1 cellular context compared by ENCODE assay signal in the genomic region with DNA sequence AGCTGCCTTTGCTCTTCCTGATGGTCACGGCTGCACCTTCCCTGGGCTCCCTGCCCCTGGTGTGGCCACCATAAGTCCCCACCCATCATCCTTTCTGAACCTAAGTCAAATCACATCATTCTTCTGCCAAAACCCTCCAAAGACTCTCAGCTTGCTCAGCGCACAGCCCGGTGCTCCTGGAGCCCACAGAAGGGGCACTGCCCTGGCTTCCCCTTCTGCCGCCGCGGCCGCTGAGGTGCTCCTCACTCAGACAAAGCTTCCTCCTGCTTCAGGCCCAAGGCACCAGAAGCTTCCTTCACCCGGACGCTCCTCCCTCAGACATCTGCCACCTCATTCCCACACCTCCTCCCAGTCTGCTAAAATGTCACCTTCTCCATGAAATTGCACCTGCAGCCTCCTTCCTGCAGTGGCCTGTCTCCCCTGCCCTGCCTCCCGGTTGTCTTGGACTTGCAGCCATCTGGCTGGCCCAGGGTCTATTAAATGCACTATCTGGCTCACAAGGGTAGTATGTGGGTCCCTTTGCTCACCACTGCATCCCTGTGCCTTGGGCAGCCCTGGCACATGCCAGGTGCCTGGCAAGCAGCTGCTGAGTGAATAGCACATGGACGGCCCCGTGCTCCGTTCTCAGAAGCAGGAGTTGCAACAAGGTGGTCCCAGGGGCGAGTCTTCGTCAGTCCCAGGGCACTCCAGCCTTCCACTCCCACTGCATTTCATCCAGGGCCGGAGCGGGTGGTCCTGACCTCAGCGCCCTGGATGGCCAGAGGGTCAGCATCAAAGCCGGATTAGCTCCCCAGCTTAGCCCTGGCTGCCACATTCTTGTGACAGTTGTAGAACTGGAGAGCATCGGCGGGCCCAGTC.
A peak's percentile ranks its signal among the peaks of the same experiment; 100 is the strongest.
TF ChIP-seq lines count a peak whose summit lies in the region.

No MANE protein-coding gene starts in this region.

TF ChIP-seq in HepG2, 621 proteins besides CTCF, POLR2A, EP300 and RAD21:
- TF ChIP-seq, protein P1, sequence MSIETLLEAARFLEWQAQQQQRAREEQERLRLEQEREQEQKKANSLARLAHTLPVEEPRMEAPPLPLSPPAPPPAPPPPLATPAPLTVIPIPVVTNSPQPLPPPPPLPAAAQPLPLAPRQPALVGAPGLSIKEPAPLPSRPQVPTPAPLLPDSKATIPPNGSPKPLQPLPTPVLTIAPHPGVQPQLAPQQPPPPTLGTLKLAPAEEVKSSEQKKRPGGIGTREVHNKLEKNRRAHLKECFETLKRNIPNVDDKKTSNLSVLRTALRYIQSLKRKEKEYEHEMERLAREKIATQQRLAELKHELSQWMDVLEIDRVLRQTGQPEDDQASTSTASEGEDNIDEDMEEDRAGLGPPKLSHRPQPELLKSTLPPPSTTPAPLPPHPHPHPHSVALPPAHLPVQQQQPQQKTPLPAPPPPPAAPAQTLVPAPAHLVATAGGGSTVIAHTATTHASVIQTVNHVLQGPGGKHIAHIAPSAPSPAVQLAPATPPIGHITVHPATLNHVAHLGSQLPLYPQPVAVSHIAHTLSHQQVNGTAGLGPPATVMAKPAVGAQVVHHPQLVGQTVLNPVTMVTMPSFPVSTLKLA (IDR thresholded peaks at IDR 0.05), result 0 out of 2 replicates have a peak, but pooled peaks have one; percentile 27
- TF ChIP-seq ZNF30 (CRISPR knock-in tag; IDR thresholded peaks at IDR 0.05), result no peak
